23 cellular contexts compared by ENCODE assay signal in the genomic region with DNA sequence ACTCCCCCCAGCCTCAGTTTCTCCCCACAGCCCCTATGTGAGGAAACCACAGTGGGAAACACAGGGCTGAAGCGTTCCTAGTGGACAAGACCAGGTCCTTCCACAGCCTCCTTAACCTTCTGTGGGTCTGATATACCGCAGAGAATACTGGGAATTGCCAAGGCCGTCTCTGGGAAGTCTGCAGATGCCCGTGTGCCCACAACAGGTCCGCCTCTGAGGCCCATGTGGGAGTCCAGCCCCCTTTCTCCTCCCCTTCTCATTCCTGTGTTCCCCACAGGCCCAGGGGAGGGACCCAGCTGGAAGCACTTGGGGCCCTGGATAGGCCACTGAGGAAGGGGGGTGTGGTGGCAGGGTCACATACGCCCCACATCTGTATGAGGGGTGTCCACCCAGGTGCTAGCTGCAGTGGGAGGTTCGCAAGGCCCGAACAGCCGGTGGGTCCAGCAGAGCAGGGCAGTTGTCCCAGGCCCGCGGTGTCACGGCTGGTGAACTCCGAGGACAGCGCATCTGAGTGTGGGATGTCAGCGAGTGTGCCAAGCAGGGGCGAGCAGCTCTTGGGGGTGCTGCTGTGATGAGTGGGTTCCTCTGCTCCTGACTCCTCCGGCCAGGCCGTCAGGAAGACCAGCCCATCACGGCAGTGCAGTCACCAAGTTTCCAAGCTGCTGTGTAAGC. TPM values are rescaled to one million over a fixed set of nuclear protein-coding genes. Genes with fewer than 3 reads are reported as not detected.
DNase-seq lines count a peak whose midpoint lies in the region; TF ChIP-seq lines count a peak whose summit lies in the region.
"Had no signal": no experiment of that assay in that cellular context is flagged by ENCODE, and none has a peak within 500 bp of the region (broad histone marks: within the 10 kb centered on the region; RNA-seq: fewer than 3 reads in every experiment).

No MANE protein-coding gene starts in this region.

- no peak overlapping the region for H2AFZ ChIP-seq in neural progenitor cell (replicated peaks)

- intact Hi-C loops in dorsolateral prefrontal cortex (cut with DNase I), result no loop called here

- no peak for TF ChIP-seq CTCF in 22Rv1 (IDR thresholded peaks at IDR 0.05)
- TF ChIP-seq CTCF in dorsolateral prefrontal cortex (IDR thresholded peaks at IDR 0.05 in 54 of 56, conservative IDR thresholded peaks at IDR 0.05 in 2 of 56; ENCODE audit: low read depth in 1 of 56, partially characterized antibody in 56 of 56), result no peak
- TF ChIP-seq CTCF in neural progenitor cell (IDR thresholded peaks at IDR 0.05), result no peak

- peak overlapping the region; percentile 29 for H3K27ac Mint-ChIP-seq in neural progenitor cell
- H3K27ac Mint-ChIP-seq in activated CD4-positive, alpha-beta memory T cell treated with anti-CD3 and anti-CD28 coated beads, Interleukin-2, amount 10 ng/mL, durations not matched to agents 7 days and 5 days, result no peak overlapping the region
- H3K27ac Mint-ChIP-seq: CD4-positive, alpha-beta T cell; CD8-positive, alpha-beta memory T cell had no signal

- CTCF ChIA-PET in activated CD4-positive, alpha-beta memory T cell treated with anti-CD3 and anti-CD28 coated beads, Interleukin-2, amount 10 ng/mL, durations not matched to agents 7 days and 5 days (lab: Charles Lee), result no interaction called here

- no peak for DNase-seq in dorsolateral prefrontal cortex
- no peak for DNase-seq in neural progenitor cell (ENCODE audit: low spot score)
- no peak for DNase-seq in activated CD4-positive, alpha-beta T cell treated with anti-CD3 and anti-CD28 coated beads for 4 hours
- DNase-seq in activated CD4-positive, alpha-beta memory T cell treated with anti-CD3 and anti-CD28 coated beads, Interleukin-2, amount 10 ng/mL, durations not matched to agents 7 days and 5 days, result no peak
- no peak for DNase-seq in midbrain (lab: John Stamatoyannopoulos, UW)
- DNase-seq: 8988T; ACHN; AML-193; BE2C; CD4-positive, alpha-beta T cell; CD8-positive, alpha-beta memory T cell; DMS 273 treated with DMSO at 0.1 percent for 48 hours; DMS79; EL; GDM1; H7; HCEC 1CT had no signal

- no peaks in the 10 kb centered on the region for H3K4me1 ChIP-seq in neural progenitor cell
- H3K4me1 ChIP-seq: A549, BE2C had no signal

- peaks cover 22% of the 10 kb centered on the region for H3K9me3 Mint-ChIP-seq in neural progenitor cell
- H3K9me3 Mint-ChIP-seq in activated CD4-positive, alpha-beta memory T cell treated with anti-CD3 and anti-CD28 coated beads, Interleukin-2, amount 10 ng/mL, durations not matched to agents 7 days and 5 days, result peaks cover 13% of the 10 kb centered on the region

- peaks cover 22% of the 10 kb centered on the region for H3K4me1 Mint-ChIP-seq in neural progenitor cell
- no peaks in the 10 kb centered on the region for H3K4me1 Mint-ChIP-seq in activated CD4-positive, alpha-beta memory T cell treated with anti-CD3 and anti-CD28 coated beads, Interleukin-2, amount 10 ng/mL, durations not matched to agents 7 days and 5 days
- H3K4me1 Mint-ChIP-seq: CD14-positive monocyte; CD8-positive, alpha-beta memory T cell had no signal

- no peak overlapping the region for H3K4me3 ChIP-seq in dorsolateral prefrontal cortex
- H3K4me3 ChIP-seq in neural progenitor cell, result no peak overlapping the region
- H3K4me3 ChIP-seq: A549; BLaER1 treated with 17β-estradiol and CSF1 and Interleukin-3, amounts not matched to agents 10 nM and 100 nM; GM12878 had no signal

- POLR2A ChIA-PET in activated CD4-positive, alpha-beta memory T cell treated with anti-CD3 and anti-CD28 coated beads, Interleukin-2, amount 10 ng/mL, durations not matched to agents 7 days and 5 days (lab: Charles Lee), result no interaction called here

- no peak overlapping the region for H3K9ac ChIP-seq in neural progenitor cell
- H3K9ac ChIP-seq: BLaER1 treated with 17β-estradiol and CSF1 and Interleukin-3, amounts not matched to agents 10 nM and 100 nM had no signal

- H3K27ac ChIP-seq in 22Rv1, result peak overlapping the region; percentile 47; the same call in 1 of the 2 replicates
- H3K27ac ChIP-seq in dorsolateral prefrontal cortex, result peak overlapping the region in 47 of 59 donors; percentile 9 to 97 (median 66)
- H3K27ac ChIP-seq in neural progenitor cell, result no peak overlapping the region
- peak overlapping the region; percentile 56 for H3K27ac ChIP-seq in temporal lobe (ENCODE audit: low read depth, low read length)
- H3K27ac ChIP-seq: A549; BLaER1 treated with 17β-estradiol and CSF1 and Interleukin-3, amounts not matched to agents 10 nM and 100 nM had no signal

- H3K79me2 ChIP-seq in neural progenitor cell (ENCODE audit: low read depth), result no peaks in the 10 kb centered on the region

- no peaks in the 10 kb centered on the region for H3K27me3 ChIP-seq in dorsolateral prefrontal cortex
- H3K27me3 ChIP-seq in neural progenitor cell, result no peaks in the 10 kb centered on the region
- H3K27me3 ChIP-seq: BE2C; BLaER1 treated with 17β-estradiol and CSF1 and Interleukin-3, amounts not matched to agents 10 nM and 100 nM had no signal

- no peaks in the 10 kb centered on the region for H3F3A ChIP-seq in neural progenitor cell (ENCODE audit: low read depth)

- H3K36me3 Mint-ChIP-seq in neural progenitor cell, result peaks cover 3% of the 10 kb centered on the region
- peaks cover 2% of the 10 kb centered on the region for H3K36me3 Mint-ChIP-seq in activated CD4-positive, alpha-beta memory T cell treated with anti-CD3 and anti-CD28 coated beads, Interleukin-2, amount 10 ng/mL, durations not matched to agents 7 days and 5 days (ENCODE audit: low read depth)
- H3K36me3 Mint-ChIP-seq: CD14-positive monocyte had no signal

- H3K4me2 ChIP-seq in neural progenitor cell, result no peak overlapping the region
- H3K4me2 ChIP-seq: A549; BLaER1 treated with 17β-estradiol and CSF1 and Interleukin-3, amounts not matched to agents 10 nM and 100 nM had no signal

- H3K27me3 Mint-ChIP-seq in neural progenitor cell (ENCODE audit: insufficient read depth, low read depth), result peaks cover 5% of the 10 kb centered on the region
- no peaks in the 10 kb centered on the region for H3K27me3 Mint-ChIP-seq in activated CD4-positive, alpha-beta memory T cell treated with anti-CD3 and anti-CD28 coated beads, Interleukin-2, amount 10 ng/mL, durations not matched to agents 7 days and 5 days
- H3K27me3 Mint-ChIP-seq: CD4-positive, alpha-beta T cell had no signal

- no peak overlapping the region for H3K4me3 Mint-ChIP-seq in neural progenitor cell
- H3K4me3 Mint-ChIP-seq in activated CD4-positive, alpha-beta memory T cell treated with anti-CD3 and anti-CD28 coated beads, Interleukin-2, amount 10 ng/mL, durations not matched to agents 7 days and 5 days, result no peak overlapping the region
- H3K4me3 Mint-ChIP-seq: CD14-positive monocyte; CD4-positive, alpha-beta T cell; CD8-positive, alpha-beta memory T cell had no signal

- no peaks in the 10 kb centered on the region for H3K36me3 ChIP-seq in neural progenitor cell
- H3K36me3 ChIP-seq: BE2C; BLaER1 treated with 17β-estradiol and CSF1 and Interleukin-3, amounts not matched to agents 10 nM and 100 nM had no signal

- H3K9me3 ChIP-seq in neural progenitor cell (ENCODE audit: low read depth), result no peaks in the 10 kb centered on the region
- H3K9me3 ChIP-seq: BE2C had no signal

- H4K20me1 ChIP-seq in neural progenitor cell (ENCODE audit: low read depth), result no peaks in the 10 kb centered on the region
- H4K20me1 ChIP-seq: BLaER1 treated with 17β-estradiol and CSF1 and Interleukin-3, amounts not matched to agents 10 nM and 100 nM had no signal

RNA-seq across cellular contexts. Expression of gene KCNIP3, which starts 2.4 kb away (rescaled TPM):
- total RNA-seq in dorsolateral prefrontal cortex, result 100 to 1,000 TPM in 1 of 120 experiments, 10 to 100 TPM in 119; 28.2 to 102 (median 60.5) TPM
- 0.64 and 1.1 TPM in 2 replicates for total RNA-seq in neural progenitor cell (ENCODE audit: low replicate concordance)
- total RNA-seq in temporal lobe, result 3.0 TPM
- total RNA-seq in activated CD4-positive, alpha-beta memory T cell treated with anti-CD3 and anti-CD28 coated beads, Interleukin-2, amount 10 ng/mL, durations not matched to agents 7 days and 5 days, result not detected
- total RNA-seq: CD8-positive, alpha-beta memory T cell; GM12878 had no signal

RNA-seq across cellular contexts. Expression of gene PROM2, which starts 20.5 kb away (rescaled TPM):
- 10 to 100 TPM in 36 of 120 experiments, 1 to 10 TPM in 84; 4.2 to 20.6 (median 8.8) TPM for total RNA-seq in dorsolateral prefrontal cortex
- total RNA-seq in neural progenitor cell (ENCODE audit: low replicate concordance), result 0.95 and 2.4 TPM in 2 replicates
- total RNA-seq in temporal lobe, result 0.98 TPM
- total RNA-seq in activated CD4-positive, alpha-beta memory T cell treated with anti-CD3 and anti-CD28 coated beads, Interleukin-2, amount 10 ng/mL, durations not matched to agents 7 days and 5 days, result under 1 TPM; 0.15 to 0.18 TPM
- total RNA-seq: GM12878 had no signal
